ENCODE assay signal across 16 cellular contexts in the genomic region with DNA sequence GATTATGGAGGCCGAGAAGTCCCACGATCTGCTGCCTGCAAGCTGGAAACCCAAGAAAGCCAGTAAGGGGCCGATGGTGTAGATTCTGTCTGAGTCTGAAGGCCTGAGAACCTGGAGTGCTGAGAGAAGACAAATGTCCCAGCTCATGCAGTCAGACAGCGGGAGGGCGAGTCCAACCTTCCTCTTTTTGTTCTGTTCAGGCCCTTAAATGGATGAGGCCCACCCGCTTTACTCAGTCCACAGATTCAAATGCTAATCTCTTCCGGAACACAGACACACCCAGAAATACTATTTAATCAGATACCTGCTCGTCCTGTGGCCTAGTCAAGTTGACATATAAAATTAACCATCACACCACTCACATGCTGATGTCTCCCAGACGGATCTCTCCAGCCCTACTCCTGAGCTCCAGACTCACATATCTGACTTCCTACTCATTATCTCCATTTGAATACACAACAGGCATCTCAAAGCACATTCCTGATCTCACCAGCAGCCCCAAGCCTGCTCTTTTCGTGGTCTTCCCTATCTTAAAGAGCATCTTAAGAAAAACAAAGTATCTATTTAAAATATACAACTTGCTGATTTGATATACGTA. TPM values are rescaled to one million over a fixed set of nuclear protein-coding genes. Genes with fewer than 3 reads are reported as not detected.
DNase-seq lines count a peak whose midpoint lies in the region; ATAC-seq and TF ChIP-seq lines count a peak whose summit lies in the region.
"Had no signal": no experiment of that assay in that cellular context is flagged by ENCODE, and none has a peak within 500 bp of the region (broad histone marks: within the 10 kb centered on the region; RNA-seq: fewer than 3 reads in every experiment).

No MANE protein-coding gene starts in this region.

- no peaks in the 10 kb centered on the region for H3K27me3 Mint-ChIP-seq in CD4-positive, alpha-beta memory T cell
- no peaks in the 10 kb centered on the region for H3K27me3 Mint-ChIP-seq in naive B cell

- POLR2A ChIA-PET in CD4-positive, alpha-beta memory T cell (lab: Charles Lee; ENCODE audit: partially characterized antibody), result no interaction called here

- TF ChIP-seq CTCF in NB4 (IDR thresholded peaks at IDR 0.05; ENCODE audit: low read depth, low read length), result no peak
- no peak for TF ChIP-seq CTCF in choroid plexus epithelial cell (conservative IDR thresholded peaks at IDR 0.05; ENCODE audit: low read depth, low read length)
- TF ChIP-seq CTCF in lower leg skin (IDR thresholded peaks at IDR 0.05), result no peak
- no peak for TF ChIP-seq CTCF in body of pancreas (IDR thresholded peaks at IDR 0.05)

- no peak overlapping the region for H3K27ac ChIP-seq in CD4-positive, alpha-beta memory T cell (ENCODE audit: low read depth, low read length)
- H3K27ac ChIP-seq in body of pancreas, result no peak overlapping the region
- H3K27ac ChIP-seq: C4-2B, ovary had no signal

- 71 to 72% methylated on average over 11 of the region's 11 CpGs for WGBS in lower leg skin, 2 donors
- WGBS in body of pancreas, 2 donors, result 69 to 77% methylated on average over 11 of the region's 11 CpGs

- no peaks in the 10 kb centered on the region for H3K27me3 ChIP-seq in CD4-positive, alpha-beta memory T cell (ENCODE audit: insufficient read depth, low read length)
- no peaks in the 10 kb centered on the region for H3K27me3 ChIP-seq in body of pancreas
- H3K27me3 ChIP-seq: ovary had no signal

- no peak for DNase-seq in CD4-positive, alpha-beta memory T cell
- peak; percentile 36 for DNase-seq in NB4 (ENCODE audit: low read depth)
- DNase-seq in choroid plexus epithelial cell (ENCODE audit: low read depth), result peak; percentile 60
- DNase-seq in naive B cell, result no peak
- no peak for DNase-seq in foreskin melanocyte
- DNase-seq in lower leg skin (ENCODE audit: low spot score in 2 of 2), result no peak
- DNase-seq in body of pancreas, result no peak
- DNase-seq: Karpas-422, NCI-H2227 treated with DMSO at 0.1 percent for 48 hours had no signal

- H3K4me1 ChIP-seq in CD4-positive, alpha-beta memory T cell (ENCODE audit: insufficient read depth, low read length), result peaks cover 8% of the 10 kb centered on the region
- H3K4me1 ChIP-seq in body of pancreas, result no peaks in the 10 kb centered on the region

- intact Hi-C loops in CD4-positive, alpha-beta memory T cell (cut with micrococcal nuclease), result no loop called here
- intact Hi-C loops in lower leg skin (cut with DNase I; ENCODE audit: low total_unique reads), result loop anchor here (1.0 kb wide), 1 partner anchor 20 kb away; no protein-coding TSS in a partner anchor
- intact Hi-C loops in body of pancreas (cut with DNase I), result no loop called here

- no peak for TF ChIP-seq POLR2A in NB4 (IDR thresholded peaks at IDR 0.05; ENCODE audit: extremely low read depth, insufficient read length)
- TF ChIP-seq POLR2A in lower leg skin (IDR thresholded peaks at IDR 0.05), result no peak
- TF ChIP-seq POLR2A in body of pancreas (IDR thresholded peaks at IDR 0.05), result no peak

- peak overlapping the region in 4 of 7 donors; percentile 5 to 53 (median 49) for H3K27ac Mint-ChIP-seq in CD4-positive, alpha-beta memory T cell
- H3K27ac Mint-ChIP-seq in naive B cell, result peak overlapping the region; percentile 3 to 75 (median 62)

- H3K9me3 ChIP-seq in CD4-positive, alpha-beta memory T cell (ENCODE audit: control insufficient read depth in 1 of 2, low read length in 2 of 2), result no peaks in the 10 kb centered on the region
- H3K9me3 ChIP-seq in body of pancreas, result no peaks in the 10 kb centered on the region
- H3K9me3 ChIP-seq: ovary had no signal

- no peak for ATAC-seq in naive B cell (ENCODE audit: low read depth in 2 of 2)
- no peak for ATAC-seq in GM18907 (IDR thresholded peaks at IDR 0.05; ENCODE audit: unreplicated experiment)
- no peak for ATAC-seq in body of pancreas

- peaks cover 2 to 19% (median 5%) of the 10 kb centered on the region in 4 donors for H3K4me1 Mint-ChIP-seq in CD4-positive, alpha-beta memory T cell
- peaks cover 29 to 40% (median 39%) of the 10 kb centered on the region in 3 donors for H3K4me1 Mint-ChIP-seq in naive B cell

- no peak overlapping the region for H3K4me3 Mint-ChIP-seq in CD4-positive, alpha-beta memory T cell
- H3K4me3 Mint-ChIP-seq in naive B cell, result no peak overlapping the region

- CTCF ChIA-PET in CD4-positive, alpha-beta memory T cell (lab: Charles Lee; ENCODE audit: partially characterized antibody), result no interaction called here

- no peak overlapping the region for H3K4me3 ChIP-seq in CD4-positive, alpha-beta memory T cell (ENCODE audit: low read length in 2 of 2)
- H3K4me3 ChIP-seq in NB4 (ENCODE audit: low read depth, low read length) (no peak overlapping the region), choroid plexus epithelial cell (ENCODE audit: low read depth, low read length) (no peak overlapping the region), lower leg skin (ENCODE audit: low read depth, poor library complexity, severe bottlenecking) (no peak overlapping the region), body of pancreas (no peak overlapping the region)
- H3K4me3 ChIP-seq: ovary had no signal

- no peaks in the 10 kb centered on the region for H3K36me3 ChIP-seq in CD4-positive, alpha-beta memory T cell (ENCODE audit: insufficient read depth, low read length)
- peaks cover 0 to 5% of the 10 kb centered on the region in 2 donors for H3K36me3 ChIP-seq in body of pancreas (replicated peaks in 1 of 2; ENCODE audit: insufficient read depth in 1 of 2, low read depth in 2 of 2)
- H3K36me3 ChIP-seq: ovary had no signal

- H3K36me3 Mint-ChIP-seq in CD4-positive, alpha-beta memory T cell, result peaks cover 26 to 28% of the 10 kb centered on the region in 2 donors
- no peaks in the 10 kb centered on the region for H3K36me3 Mint-ChIP-seq in naive B cell

- H3K9me3 Mint-ChIP-seq in CD4-positive, alpha-beta memory T cell, result peaks cover 0 to 4% (median 0%) of the 10 kb centered on the region in 8 donors
- peaks cover 0 to 2% (median 0%) of the 10 kb centered on the region in 7 donors for H3K9me3 Mint-ChIP-seq in naive B cell

RNA-seq across cellular contexts. Expression of a gene that starts 26.7 kb away (rescaled TPM):
- total RNA-seq in CD4-positive, alpha-beta memory T cell, result 1 to 10 TPM; 4.1 to 4.5 TPM
- under 1 TPM; 0.32 to 0.50 TPM for polyA plus RNA-seq in CD4-positive, alpha-beta memory T cell
- 1 to 10 TPM in 5 of 6 donors, not detected in 1; 1.2 to 2.3 (median 1.7) TPM for polyA plus RNA-seq in naive B cell (ENCODE audit: low read depth in 6 of 6)
- total RNA-seq in lower leg skin, result 10 to 100 TPM; 21.8 to 30.9 (median 25.1) TPM
- 10 to 100 TPM; 25.9 to 35.3 TPM for total RNA-seq in body of pancreas

RNA-seq across cellular contexts. Expression of a gene that starts 29.8 kb away (rescaled TPM):
- 10 to 100 TPM; 11.1 to 11.9 TPM for total RNA-seq in CD4-positive, alpha-beta memory T cell
- polyA plus RNA-seq in CD4-positive, alpha-beta memory T cell, result 10 to 100 TPM; 18.6 to 25.3 TPM
- 10 to 100 TPM; 19.4 to 39.0 (median 25.7) TPM for polyA plus RNA-seq in naive B cell (ENCODE audit: low read depth in 6 of 6)
- total RNA-seq in lower leg skin (10 to 100 TPM; 17.7 to 25.2 (median 21.4) TPM), body of pancreas (10 to 100 TPM in 1 of 2 donors, 1 to 10 TPM in 1; 8.6 to 11.9 TPM)

RNA-seq across cellular contexts. Expression of a gene that starts 57.6 kb away (rescaled TPM):
- total RNA-seq in CD4-positive, alpha-beta memory T cell, result not detected
- polyA plus RNA-seq in CD4-positive, alpha-beta memory T cell, result not detected
- not detected for polyA plus RNA-seq in naive B cell (ENCODE audit: low read depth in 6 of 6)
- total RNA-seq in lower leg skin (not detected), body of pancreas (not detected)
- total RNA-seq: H4, ovary, SK-MEL-5 had no signal
- polyA plus RNA-seq: adipose tissue, keratinocyte, ovary had no signal

Comparison
In these comparisons a context has a peak if more than half of its experiments do, and no peak if none do; other contexts are left out.
1. DNase-seq: peak in NB4 (single experiment) and choroid plexus epithelial cell (single experiment); none in CD4-positive, alpha-beta memory T cell (0 of 5), naive B cell (single experiment), foreskin melanocyte (single experiment), lower leg skin (0 of 2) and body of pancreas (0 of 4).
2. RNA of a gene that starts 26.7 kb away (total RNA-seq): 25.9 to 35.3 TPM in body of pancreas and 21.8 to 30.9 TPM in lower leg skin; 4.1 to 4.5 TPM in CD4-positive, alpha-beta memory T cell; every median in the first group is over 4 times any median in the second.